In genomic region chr12:11648514-11649412, GRCh38 we compare ENCODE assay signal across 8 cellular contexts. TPM values are rescaled to one million over a fixed set of nuclear protein-coding genes. Genes with fewer than 3 reads are reported as not detected.
DNase-seq lines count a peak whose midpoint lies in the region; ATAC-seq, FAIRE-seq and TF ChIP-seq lines count a peak whose summit lies in the region.

No MANE protein-coding gene starts in this region.

- FAIRE-seq in HepG2 (lab: Jason Lieb, UNC) = no peak

- H3K36me3 ChIP-seq in BLaER1 (no peaks in the 10 kb centered on the region), HepG2 (replicated peaks in 1 of 2; ENCODE audit: control insufficient read depth in 1 of 2, insufficient read depth in 2 of 2, low read length in 2 of 2) (no peaks in the 10 kb centered on the region)

- under 1% methylated on average over 21 of the region's 58 CpGs for WGBS in HepG2 (ENCODE audit: low lambda C conversion rate)

- 0 out of 2 replicates have a peak, but pooled peaks cover 3% of the 10 kb centered on the region for H4K20me1 ChIP-seq in BLaER1
- H4K20me1 ChIP-seq in HepG2 (ENCODE audit: insufficient read depth, low read length) = no peaks in the 10 kb centered on the region

- no peaks in the 10 kb centered on the region for H3K27me3 Mint-ChIP-seq in activated CD4-positive, alpha-beta T cell treated with anti-CD3 and anti-CD28 coated beads, Interleukin-2, amount 10 ng/mL, durations not matched to agents 7 days and 5 days

- H3K9me3 Mint-ChIP-seq in activated CD4-positive, alpha-beta T cell treated with anti-CD3 and anti-CD28 coated beads, Interleukin-2, amount 10 ng/mL, durations not matched to agents 7 days and 5 days = no peaks in the 10 kb centered on the region

- H3K79me2 ChIP-seq in HepG2 (ENCODE audit: insufficient read depth, low read length) = peaks cover 15% of the 10 kb centered on the region

- TF ChIP-seq EP300 in HepG2 (IDR thresholded peaks at IDR 0.05; ENCODE audit: low read depth in 2 of 2, low read length in 2 of 2) (0 out of 4 replicates have a peak, but pooled peaks of 1 of the 2 experiments have one; percentile 13), HepG2 (CRISPR knock-in tag; IDR thresholded peaks at IDR 0.05; ENCODE audit: borderline replicate concordance) (no peak)

- intact Hi-C loops in HepG2 (cut with micrococcal nuclease; ENCODE audit: unreplicated experiment) = no loop called here

- TF ChIP-seq POLR2A in GM19193 (IDR thresholded peaks at IDR 0.05; ENCODE audit: extremely low read depth, insufficient read depth, insufficient read length) (peak; percentile 76), HepG2 (IDR thresholded peaks at IDR 0.05; ENCODE audit: insufficient read depth in 1 of 2, low read depth in 2 of 2, low read length in 2 of 2) (peak; percentile 51 to 63; a peak in 2 of 4 replicates)

- no peak for TF ChIP-seq CTCF in HepG2 (CRISPR knock-in tag; IDR thresholded peaks at IDR 0.05)

- POLR2A ChIA-PET in activated CD4-positive, alpha-beta T cell treated with anti-CD3 and anti-CD28 coated beads, Interleukin-2, amount 10 ng/mL, durations not matched to agents 7 days and 5 days (lab: Charles Lee) = interaction anchor here (0.6 to 1.1 kb wide), 4 partner anchors 103 to 709 kb away, joined by 3 to 4 read pairs (median 4); no protein-coding TSS in a partner anchor
- POLR2A ChIA-PET in HepG2 (lab: Yijun Ruan, JAX) = interaction anchor here (1.0 kb wide), 2 partner anchors 58 to 78 kb away, joined by 3 read pairs; no protein-coding TSS in a partner anchor

- TSS peak; percentile 79 for BruUV-seq in HepG2 (replicated peaks; lab: Mats Ljungman, UMichigan)

- in situ Hi-C loops in HepG2 (cut with HindIII; ENCODE audit: extremely low pct_ligation_motif_present, low pct_unique_long_range_greater_than_20kb) = no loop called here

- H3K27ac Mint-ChIP-seq in activated CD4-positive, alpha-beta T cell treated with anti-CD3 and anti-CD28 coated beads, Interleukin-2, amount 10 ng/mL, durations not matched to agents 7 days and 5 days = peak overlapping the region; percentile 99

- TF ChIP-seq RAD21 in HepG2 (CRISPR knock-in tag; IDR thresholded peaks at IDR 0.05) = peak; percentile 18; the same call in 1 of the 2 replicates

- peak overlapping the region; percentile 80 for H2AFZ ChIP-seq in HepG2 (ENCODE audit: low read length)

- DNase-seq in NCI-H510A treated with DMSO at 0.1 percent for 48 hours (lab: John Stamatoyannopoulos, UW) = peak; percentile 94
- peak; percentile 72 for DNase-seq in activated CD4-positive, alpha-beta T cell treated with anti-CD3 and anti-CD28 coated beads, Interleukin-2, amount 10 ng/mL, durations not matched to agents 7 days and 5 days
- peak; percentile 92 for DNase-seq in dermis blood vessel endothelial cell
- DNase-seq in HepG2 (ENCODE audit: low spot score) = peak; percentile 81
- peak; percentile 69 for DNase-seq in stimulated activated CD4-positive, alpha-beta T cell treated with anti-CD3 and anti-CD28 coated beads, Interleukin-4, amount 100 ng/mL, for 1 hour

- H3K4me3 ChIP-seq in BLaER1 = peak overlapping the region; percentile 83
- peak overlapping the region; percentile 80 to 92 (median 84) for H3K4me3 ChIP-seq in HepG2 (replicated peaks in 1 of 3; ENCODE audit: insufficient read depth in 1 of 3, low read depth in 2 of 3, low read length in 3 of 3)

- H3K4me1 Mint-ChIP-seq in activated CD4-positive, alpha-beta T cell treated with anti-CD3 and anti-CD28 coated beads, Interleukin-2, amount 10 ng/mL, durations not matched to agents 7 days and 5 days = peaks cover 31% of the 10 kb centered on the region

- H3K9me3 ChIP-seq in BLaER1 = no peaks in the 10 kb centered on the region; the same call in 1 of the 2 replicates
- no peaks in the 10 kb centered on the region for H3K9me3 ChIP-seq in HepG2 (ENCODE audit: low read length)

- H3K9ac ChIP-seq in BLaER1 (peak overlapping the region; percentile 100), HepG2 (ENCODE audit: insufficient read depth, low read depth, low read length) (peak overlapping the region; percentile 95)

- H3K4me1 ChIP-seq in BLaER1 (peaks cover 20% of the 10 kb centered on the region), HepG2 (ENCODE audit: insufficient read depth, low read length) (peaks cover 31% of the 10 kb centered on the region)

- H3K4me3 Mint-ChIP-seq in activated CD4-positive, alpha-beta T cell treated with anti-CD3 and anti-CD28 coated beads, Interleukin-2, amount 10 ng/mL, durations not matched to agents 7 days and 5 days = peak overlapping the region; percentile 95

- CTCF ChIA-PET in activated CD4-positive, alpha-beta T cell treated with anti-CD3 and anti-CD28 coated beads, Interleukin-2, amount 10 ng/mL, durations not matched to agents 7 days and 5 days (lab: Charles Lee) = no interaction called here
- CTCF ChIA-PET in HepG2 (lab: Yijun Ruan, JAX; ENCODE audit: low intra/inter-chr PET ratio, low total read pairs) = no interaction called here

- H3K27me3 ChIP-seq in BLaER1 (no peaks in the 10 kb centered on the region), HepG2 (ENCODE audit: control insufficient read depth in 1 of 2, insufficient read depth in 2 of 2, low read length in 2 of 2) (no peaks in the 10 kb centered on the region; a peak in 1 of 5 replicates)

- peak; percentile 18 for ATAC-seq in HG03378 (IDR thresholded peaks at IDR 0.05; ENCODE audit: unreplicated experiment)
- peak; percentile 83 for ATAC-seq in HepG2

- H3K27ac ChIP-seq in BLaER1 = peak overlapping the region; percentile 100
- peak overlapping the region; percentile 88 for H3K27ac ChIP-seq in HepG2 (ENCODE audit: extremely low read length, insufficient read depth, low read length)

- H3K4me2 ChIP-seq in BLaER1 (peak overlapping the region; percentile 80), HepG2 (ENCODE audit: low read depth, low read length) (peak overlapping the region; percentile 79)

- H3K36me3 Mint-ChIP-seq in activated CD4-positive, alpha-beta T cell treated with anti-CD3 and anti-CD28 coated beads, Interleukin-2, amount 10 ng/mL, durations not matched to agents 7 days and 5 days (ENCODE audit: low read depth) = peaks cover 6% of the 10 kb centered on the region

TF ChIP-seq in HepG2, 621 proteins besides CTCF, POLR2A, EP300 and RAD21 (continues in another document):
- TF ChIP-seq POGZ (CRISPR knock-in tag; IDR thresholded peaks at IDR 0.05) (0 out of 2 replicates have a peak, but pooled peaks have one; percentile 28), YY1 (IDR thresholded peaks at IDR 0.05; ENCODE audit: insufficient read depth, insufficient replicate concordance, low read depth, low read length) (peak; percentile 36), NR2F1 (CRISPR knock-in tag; IDR thresholded peaks at IDR 0.05) (peak in 1 of 2 experiments; percentile 67; a peak in 2 of 4 replicates), PCBP1 (IDR thresholded peaks at IDR 0.05; ENCODE audit: borderline replicate concordance, low read depth, low read length) (no peak), ZBTB7B (CRISPR knock-in tag; IDR thresholded peaks at IDR 0.05) (peak; percentile 69; the same call in 1 of the 2 replicates), PHB2 (IDR thresholded peaks at IDR 0.05; ENCODE audit: partially characterized antibody) (no peak), POLR2AphosphoS5 (IDR thresholded peaks at IDR 0.05; ENCODE audit: low read depth, low read length) (0 out of 2 replicates have a peak, but pooled peaks have one; percentile 41)

RNA-seq across cellular contexts. Expression of gene ETV6, which starts 0.7 kb away (rescaled TPM):
- 10 to 100 TPM; 34.2 to 36.6 TPM for total RNA-seq in activated CD4-positive, alpha-beta T cell treated with anti-CD3 and anti-CD28 coated beads, Interleukin-2, amount 10 ng/mL, durations not matched to agents 7 days and 5 days
- total RNA-seq in dermis blood vessel endothelial cell = 9.9 and 16.1 TPM in 2 replicates
- 2.2 and 2.8 TPM in 2 replicates for total RNA-seq in HepG2 (2016; rRNA removed; fragmentation: Illumina TruSeq; extraction: Trizol)
- total RNA-seq in HepG2 (2016; cell fraction: cytosol; rRNA removed; fragmentation: Illumina TruSeq; extraction: Trizol; ENCODE audit: low read depth) = 1.0 and 1.2 TPM in 2 replicates
- 1.8 and 2.5 TPM in 2 replicates for total RNA-seq in HepG2 (2016; cell fraction: insoluble cytoplasmic fraction; rRNA removed; fragmentation: Illumina TruSeq; extraction: Trizol)
- total RNA-seq in HepG2 (2016; cell fraction: membrane; rRNA removed; fragmentation: Illumina TruSeq; extraction: Trizol) = 2.9 and 3.4 TPM in 2 replicates
- 3.9 and 4.2 TPM in 2 replicates for total RNA-seq in HepG2 (2016; cell fraction: nucleus; rRNA removed; fragmentation: Illumina TruSeq; extraction: Trizol)
- 3.0 and 3.3 TPM in 2 replicates for polyA plus RNA-seq in HepG2 (2011; rRNA removed)
- polyA plus RNA-seq in HepG2 (2011; cell fraction: cytosol; rRNA removed) = 1.9 and 2.1 TPM in 2 replicates
- polyA plus RNA-seq in HepG2 (2011; cell fraction: nucleus; rRNA removed) = 3.5 and 4.3 TPM in 2 replicates
- polyA plus RNA-seq in HepG2 (2012) = 1.8 and 2.6 TPM in 2 replicates
- polyA plus RNA-seq in HepG2 (2016; cell fraction: cytosol; fragmentation: Illumina TruSeq; extraction: Trizol; ENCODE audit: low read depth) = 1.1 and 1.2 TPM in 2 replicates
- 2.7 and 3.6 TPM in 2 replicates for polyA plus RNA-seq in HepG2 (2016; cell fraction: insoluble cytoplasmic fraction; fragmentation: Illumina TruSeq; extraction: Trizol; ENCODE audit: low read depth)
- 2.5 and 3.2 TPM in 2 replicates for polyA plus RNA-seq in HepG2 (2016; cell fraction: membrane; fragmentation: Illumina TruSeq; extraction: Trizol; ENCODE audit: low read depth)
- polyA plus RNA-seq in HepG2 (2016; cell fraction: nucleus; fragmentation: Illumina TruSeq; extraction: Trizol; ENCODE audit: insufficient read depth, low read depth) = 4.6 and 5.1 TPM in 2 replicates
- 7.0 and 9.1 TPM in 2 replicates for polyA minus RNA-seq in HepG2 (2011; rRNA and poly(A)+ RNA removed; ENCODE audit: low replicate concordance)
- polyA minus RNA-seq in HepG2 (2011; cell fraction: cytosol; rRNA and poly(A)+ RNA removed) = 3.4 and 4.0 TPM in 2 replicates
- polyA minus RNA-seq in HepG2 (2011; cell fraction: nucleus; rRNA and poly(A)+ RNA removed) = 8.1 and 12.8 TPM in 2 replicates

Comparison
In these comparisons a context has a peak if more than half of its experiments do, and no peak if none do; other contexts are left out.
1. Peak in every context shown above with its lines: DNase-seq, ATAC-seq, H3K4me3 ChIP-seq and H3K27ac ChIP-seq.